22 cellular contexts compared by ENCODE assay signal in the genomic region with DNA sequence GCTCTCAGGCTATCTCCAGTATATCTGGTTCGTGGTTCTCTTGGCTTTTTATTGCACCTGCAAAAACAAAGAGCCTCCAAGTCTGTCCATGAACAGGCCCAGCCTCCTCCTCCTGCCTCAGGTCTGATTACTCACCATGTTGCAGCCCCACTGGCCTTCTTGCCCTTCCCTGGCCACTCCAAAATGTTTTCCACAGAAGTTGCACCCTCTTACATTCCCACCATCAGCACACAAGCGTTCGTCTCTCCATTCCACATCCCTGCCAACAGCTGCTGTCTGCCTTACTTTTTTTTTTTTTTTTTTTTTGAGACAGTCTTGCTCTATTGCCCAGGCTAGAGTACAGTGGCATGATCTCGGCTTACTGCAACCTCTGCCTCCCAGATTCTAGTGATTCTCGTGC.
DNase-seq lines count a peak whose midpoint lies in the region; ATAC-seq, FAIRE-seq and TF ChIP-seq lines count a peak whose summit lies in the region.
"Had no signal": no experiment of that assay in that cellular context is flagged by ENCODE, and none has a peak within 500 bp of the region (broad histone marks: within the 10 kb centered on the region; RNA-seq: fewer than 3 reads in every experiment).

No MANE protein-coding gene starts in this region.

- H3K27me3 Mint-ChIP-seq in activated T-cell treated with anti-CD3 and anti-CD28 coated beads, Interleukin-2, amount 50 U/mL, for 72 hours (ENCODE audit: low read depth), result no peaks in the 10 kb centered on the region
- no peaks in the 10 kb centered on the region for H3K27me3 Mint-ChIP-seq in activated T-cell treated with anti-CD3 and anti-CD28 coated beads, Interleukin-2, amount 50 U/mL, for 4 hours (ENCODE audit: low read depth)
- no peaks in the 10 kb centered on the region for H3K27me3 Mint-ChIP-seq in central memory CD8-positive, alpha-beta T cell
- no peaks in the 10 kb centered on the region for H3K27me3 Mint-ChIP-seq in nephron progenitor cell (ENCODE audit: low read depth, poor library complexity)

- no peak for FAIRE-seq in GM12892 (lab: Jason Lieb, UNC)
- FAIRE-seq: GM12891, H1, RCC 7860 had no signal

- no peak for TF ChIP-seq CTCF in nephron progenitor cell (IDR thresholded peaks at IDR 0.05)
- no peak for TF ChIP-seq CTCF in mucosa of descending colon (IDR thresholded peaks at IDR 0.05)

- no peaks in the 10 kb centered on the region for H3K9me3 ChIP-seq in mucosa of descending colon

- no peak overlapping the region for H3K4me3 ChIP-seq in mucosa of descending colon

- H3K36me3 Mint-ChIP-seq in activated T-cell treated with anti-CD3 and anti-CD28 coated beads, Interleukin-2, amount 50 U/mL, for 72 hours (ENCODE audit: insufficient read depth in 2 of 2), result peaks cover 2 to 11% of the 10 kb centered on the region in 2 donors
- H3K36me3 Mint-ChIP-seq in activated T-cell treated with anti-CD3 and anti-CD28 coated beads, Interleukin-2, amount 50 U/mL, for 4 hours (ENCODE audit: insufficient read depth), result peaks cover 30% of the 10 kb centered on the region
- peaks cover 2% of the 10 kb centered on the region for H3K36me3 Mint-ChIP-seq in central memory CD8-positive, alpha-beta T cell (ENCODE audit: insufficient read depth)
- H3K36me3 Mint-ChIP-seq in nephron progenitor cell (ENCODE audit: low read depth), result peaks cover 90% of the 10 kb centered on the region

- H3K9me3 Mint-ChIP-seq in activated T-cell treated with anti-CD3 and anti-CD28 coated beads, Interleukin-2, amount 50 U/mL, for 72 hours, result no peaks in the 10 kb centered on the region
- H3K9me3 Mint-ChIP-seq in activated T-cell treated with anti-CD3 and anti-CD28 coated beads, Interleukin-2, amount 50 U/mL, for 4 hours, result no peaks in the 10 kb centered on the region
- no peaks in the 10 kb centered on the region for H3K9me3 Mint-ChIP-seq in central memory CD8-positive, alpha-beta T cell
- H3K9me3 Mint-ChIP-seq in nephron progenitor cell, result no peaks in the 10 kb centered on the region
- H3K9me3 Mint-ChIP-seq: CD8-positive, alpha-beta T cell had no signal

- no peaks in the 10 kb centered on the region for H3K4me1 Mint-ChIP-seq in activated T-cell treated with anti-CD3 and anti-CD28 coated beads, Interleukin-2, amount 50 U/mL, for 72 hours (ENCODE audit: low read depth)
- no peaks in the 10 kb centered on the region for H3K4me1 Mint-ChIP-seq in activated T-cell treated with anti-CD3 and anti-CD28 coated beads, Interleukin-2, amount 50 U/mL, for 4 hours (ENCODE audit: low read depth)
- no peaks in the 10 kb centered on the region for H3K4me1 Mint-ChIP-seq in central memory CD8-positive, alpha-beta T cell
- peaks cover 18% of the 10 kb centered on the region for H3K4me1 Mint-ChIP-seq in nephron progenitor cell

- H3K36me3 ChIP-seq in mucosa of descending colon (ENCODE audit: low read depth), result no peaks in the 10 kb centered on the region

- TF ChIP-seq POLR2A in GM12892 (IDR thresholded peaks at IDR 0.05; ENCODE audit: low read depth, low read length), result no peak

- DNase-seq in activated T-cell treated with anti-CD3 and anti-CD28 coated beads, Interleukin-2, amount 50 U/mL, for 72 hours, result no peak
- no peak for DNase-seq in activated T-cell treated with anti-CD3 and anti-CD28 coated beads, Interleukin-2, amount 50 U/mL, for 4 hours
- DNase-seq in NAMALWA (ENCODE audit: low spot score), result peak; percentile 17
- no peak for DNase-seq in central memory CD8-positive, alpha-beta T cell (ENCODE audit: low spot score in 2 of 2)
- DNase-seq in nephron progenitor cell, result no peak
- DNase-seq in hippocampal formation (lab: John Stamatoyannopoulos, UW), result no peak
- DNase-seq in GM12892 (ENCODE audit: insufficient read length), result no peak
- DNase-seq in mucosa of descending colon, result no peak
- DNase-seq: AML-193; C1 segment of cervical spinal cord; CD8-positive, alpha-beta T cell; IMR-90; MV-4-11; NCI-H1694; NCI-H2081 treated with DMSO at 0.1 percent for 48 hours; NCI-H446; NCI-H526 had no signal

- intact Hi-C loops in mucosa of descending colon (cut with DNase I, micrococcal nuclease), result no loop called here

- H3K27ac Mint-ChIP-seq in activated T-cell treated with anti-CD3 and anti-CD28 coated beads, Interleukin-2, amount 50 U/mL, for 72 hours, result peak overlapping the region; percentile 25
- peak overlapping the region; percentile 57 for H3K27ac Mint-ChIP-seq in central memory CD8-positive, alpha-beta T cell (ENCODE audit: low read depth)
- H3K27ac Mint-ChIP-seq in nephron progenitor cell, result peak overlapping the region; percentile 54
- H3K27ac Mint-ChIP-seq: CD8-positive, alpha-beta T cell had no signal

- no peak overlapping the region for H3K4me3 Mint-ChIP-seq in activated T-cell treated with anti-CD3 and anti-CD28 coated beads, Interleukin-2, amount 50 U/mL, for 72 hours
- H3K4me3 Mint-ChIP-seq in activated T-cell treated with anti-CD3 and anti-CD28 coated beads, Interleukin-2, amount 50 U/mL, for 4 hours, result no peak overlapping the region
- H3K4me3 Mint-ChIP-seq in central memory CD8-positive, alpha-beta T cell, result no peak overlapping the region
- H3K4me3 Mint-ChIP-seq in nephron progenitor cell, result no peak overlapping the region
- H3K4me3 Mint-ChIP-seq: CD8-positive, alpha-beta T cell had no signal

- no peaks in the 10 kb centered on the region for H3K4me1 ChIP-seq in mucosa of descending colon (ENCODE audit: low read depth)

- ATAC-seq in activated T-cell treated with anti-CD3 and anti-CD28 coated beads, Interleukin-2, amount 50 U/mL, for 72 hours (replicated peaks in 1 of 2), result peak; percentile 16 to 27
- no peak for ATAC-seq in activated T-cell treated with anti-CD3 and anti-CD28 coated beads, Interleukin-2, amount 50 U/mL, for 4 hours
- ATAC-seq in central memory CD8-positive, alpha-beta T cell (replicated peaks; ENCODE audit: extremely low read depth, poor library complexity, severe bottlenecking), result no peak
- no peak for ATAC-seq in mucosa of descending colon
- ATAC-seq: CD8-positive, alpha-beta T cell; HCT116; Right ventricle myocardium inferior had no signal

Comparison
In these comparisons a context has a peak if more than half of its experiments do, and no peak if none do; other contexts are left out.
1. ATAC-seq: peak in activated T-cell treated with anti-CD3 and anti-CD28 coated beads, Interleukin-2, amount 50 U/mL, for 72 hours (2 of 2); none in activated T-cell treated with anti-CD3 and anti-CD28 coated beads, Interleukin-2, amount 50 U/mL, for 4 hours (0 of 2), central memory CD8-positive, alpha-beta T cell (single experiment) and mucosa of descending colon (single experiment).
2. Peak in every context shown above with its lines, with median percentiles within 50 percentile points of each other: H3K27ac Mint-ChIP-seq.